In the genomic region with DNA sequence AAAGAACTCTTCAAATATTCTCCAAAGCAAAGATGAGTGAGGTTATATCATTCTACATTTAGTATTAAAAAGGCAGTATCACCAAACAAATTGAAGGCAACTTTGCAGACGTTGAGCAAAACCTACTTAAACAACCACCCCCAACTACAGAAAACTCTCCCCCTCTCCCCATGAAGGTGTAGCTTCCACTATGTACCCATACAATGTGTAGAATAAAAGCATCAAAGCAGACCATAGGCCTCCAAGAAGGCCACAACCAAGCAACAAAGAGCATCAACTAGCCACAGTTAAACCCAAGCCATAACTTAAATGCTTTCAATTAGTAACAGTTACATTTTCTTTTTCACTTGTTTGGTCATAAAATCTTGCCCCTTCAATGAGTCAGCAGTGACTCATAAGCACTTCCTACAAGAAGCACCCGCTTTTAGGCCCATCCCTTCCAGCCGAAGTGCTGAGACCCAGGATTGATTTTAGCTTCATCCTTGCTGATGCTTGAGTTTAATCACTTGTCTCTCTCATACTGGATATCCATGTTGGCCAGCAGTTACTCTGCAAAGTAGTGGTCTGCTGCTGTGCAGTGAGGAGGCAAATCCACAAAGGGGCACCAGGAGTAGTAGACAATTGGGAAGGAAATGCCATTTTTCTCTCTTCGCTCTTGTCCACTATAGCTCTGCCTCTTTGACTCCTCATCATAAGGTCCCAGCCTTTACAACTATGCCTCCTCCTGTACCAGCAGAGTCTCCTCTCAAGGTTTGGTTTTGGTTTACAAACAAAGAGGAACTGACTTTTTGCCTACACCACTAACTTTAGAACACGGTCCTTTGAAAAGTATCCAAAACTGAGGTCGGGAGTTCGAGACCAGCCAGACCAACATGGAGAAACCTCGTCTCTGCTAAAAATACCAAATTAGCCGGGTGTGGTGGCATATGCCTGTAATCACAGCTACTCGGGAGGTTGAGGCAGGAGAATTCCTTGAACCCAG, we compare ENCODE assay signal across 8 cellular contexts. TPM values are rescaled to one million over a fixed set of nuclear protein-coding genes. Genes with fewer than 3 reads are reported as not detected.
A peak's percentile ranks its signal among the peaks of the same experiment; 100 is the strongest.
DNase-seq lines count a peak whose midpoint lies in the region; ATAC-seq, FAIRE-seq and TF ChIP-seq lines count a peak whose summit lies in the region.

No MANE protein-coding gene starts in this region.

- peak overlapping the region; percentile 58 for H3K27ac ChIP-seq in ACC112 (ENCODE audit: low read depth, low read length)
- peak overlapping the region; percentile 72 for H3K27ac ChIP-seq in SJSA1
- H3K27ac ChIP-seq in endothelial cell of umbilical vein (ENCODE audit: insufficient read depth, low read depth, low read length), result peak overlapping the region; percentile 84
- H3K27ac ChIP-seq in gastrocnemius medialis, result no peak overlapping the region

- peak in 1 of 2 donors; percentile 1 for TF ChIP-seq CTCF in endothelial cell of umbilical vein (IDR thresholded peaks at IDR 0.05; ENCODE audit: extremely low read depth in 1 of 2, insufficient read depth in 1 of 2, low read depth in 1 of 2, low read length in 2 of 2)
- no peak for TF ChIP-seq CTCF in gastrocnemius medialis (IDR thresholded peaks at IDR 0.05 in 4 of 5, conservative IDR thresholded peaks at IDR 0.05 in 1 of 5)

- dilution Hi-C loops in endothelial cell of umbilical vein (cut with MboI; ENCODE audit: extremely low pct_ligation_motif_present, low sequenced_read_pairs), result no loop called here

- CTCF ChIA-PET in endothelial cell of umbilical vein (lab: Charles Lee), result interaction anchor here (0.6 to 3.1 kb wide), 8 partner anchors 9 to 131 kb away, joined by 3 to 11 read pairs (median 4); a partner anchor contains a TSS

- BruUV-seq in endothelial cell of umbilical vein (replicated peaks; lab: Mats Ljungman, UMichigan), result TSS peak; percentile 92

- H3K4me1 ChIP-seq in ACC112 (ENCODE audit: control insufficient read depth, insufficient read depth, low read length, unreplicated experiment), result peaks cover 30% of the 10 kb centered on the region
- H3K4me1 ChIP-seq in SJSA1 (replicated peaks), result peaks cover 35% of the 10 kb centered on the region
- H3K4me1 ChIP-seq in endothelial cell of umbilical vein (ENCODE audit: control insufficient read depth, extremely low read depth, insufficient read depth, low read length), result peaks cover 23% of the 10 kb centered on the region
- H3K4me1 ChIP-seq in gastrocnemius medialis, result no peaks in the 10 kb centered on the region

- peak overlapping the region; percentile 87 for H3K4me2 ChIP-seq in endothelial cell of umbilical vein (ENCODE audit: insufficient read depth, low read length)

- in situ Hi-C loops in gastrocnemius medialis (cut with MboI; ENCODE audit: low sequenced_read_pairs in 4 of 4), result no loop called here

- H3K79me2 ChIP-seq in ACC112 (ENCODE audit: control insufficient read depth, insufficient read depth, low read length, unreplicated experiment) (no peaks in the 10 kb centered on the region), endothelial cell of umbilical vein (ENCODE audit: control insufficient read depth, insufficient read depth, low read length) (no peaks in the 10 kb centered on the region)

- H2AFZ ChIP-seq in ACC112 (ENCODE audit: low read length, unreplicated experiment), result peak overlapping the region; percentile 70
- H2AFZ ChIP-seq in endothelial cell of umbilical vein (ENCODE audit: low read depth, low read length), result peak overlapping the region; percentile 98

- POLR2A ChIA-PET in endothelial cell of umbilical vein (lab: Charles Lee), result no interaction called here

- H3K36me3 ChIP-seq in ACC112 (ENCODE audit: insufficient read depth, low read length) (no peaks in the 10 kb centered on the region), SJSA1 (no peaks in the 10 kb centered on the region), endothelial cell of umbilical vein (ENCODE audit: control insufficient read depth in 2 of 2, extremely low read depth in 1 of 2, insufficient read depth in 2 of 2, low read length in 2 of 2) (no peaks in the 10 kb centered on the region), gastrocnemius medialis (no peaks in the 10 kb centered on the region)

- peak overlapping the region; percentile 51 for H3K9ac ChIP-seq in endothelial cell of umbilical vein (replicated peaks; ENCODE audit: extremely low read depth, insufficient read depth, low read length)

- no peaks in the 10 kb centered on the region for H3K9me3 ChIP-seq in SJSA1 (replicated peaks)
- H3K9me3 ChIP-seq in endothelial cell of umbilical vein (replicated peaks; ENCODE audit: control insufficient read depth, insufficient read depth, low read length), result no peaks in the 10 kb centered on the region
- no peaks in the 10 kb centered on the region for H3K9me3 ChIP-seq in gastrocnemius medialis

- peak; percentile 86 for FAIRE-seq in endothelial cell of umbilical vein (lab: Jason Lieb, UNC)

- no peaks in the 10 kb centered on the region for H3K9me1 ChIP-seq in endothelial cell of umbilical vein (replicated peaks; ENCODE audit: control insufficient read depth, extremely low read depth, insufficient read depth, low read length)

- H3K27me3 ChIP-seq in ACC112 (ENCODE audit: insufficient read depth, low read length), result no peaks in the 10 kb centered on the region
- no peaks in the 10 kb centered on the region for H3K27me3 ChIP-seq in SJSA1 (replicated peaks)
- H3K27me3 ChIP-seq in endothelial cell of umbilical vein (ENCODE audit: control insufficient read depth in 2 of 2, insufficient read depth in 2 of 2, low read length in 2 of 2), result no peaks in the 10 kb centered on the region
- H3K27me3 ChIP-seq in gastrocnemius medialis, result no peaks in the 10 kb centered on the region

- peak; percentile 89 for ATAC-seq in GM18870 (IDR thresholded peaks at IDR 0.05; ENCODE audit: unreplicated experiment)
- peak; percentile 74 for ATAC-seq in HG03103 (IDR thresholded peaks at IDR 0.05; ENCODE audit: low read depth, unreplicated experiment)
- ATAC-seq in GM19467 (IDR thresholded peaks at IDR 0.05; ENCODE audit: unreplicated experiment), result no peak
- ATAC-seq in gastrocnemius medialis, result no peak

- peak; percentile 81 to 85 for DNase-seq in SJSA1 (ENCODE audit: low read depth in 1 of 2, low spot score in 2 of 2)
- DNase-seq in endothelial cell of umbilical vein (ENCODE audit: low read depth, low spot score), result peak; percentile 82
- peak; percentile 19 to 22 for DNase-seq in stimulated activated CD4-positive, alpha-beta T cell treated with anti-CD3 and anti-CD28 coated beads, Interleukin-4, amount 100 ng/mL, for 4 hours
- DNase-seq in gastrocnemius medialis, result no peak

- intact Hi-C loops in endothelial cell of umbilical vein (cut with micrococcal nuclease), result no loop called here
- intact Hi-C loops in gastrocnemius medialis (cut with DNase I; ENCODE audit: low total_unique reads), result no loop called here

- H3K4me3 ChIP-seq in ACC112 (ENCODE audit: low read depth, low read length) (peak overlapping the region; percentile 16; the same call in 1 of the 2 replicates), SJSA1 (no peak overlapping the region), endothelial cell of umbilical vein (replicated peaks in 1 of 3; ENCODE audit: insufficient read depth in 1 of 3, low read depth in 1 of 3, low read length in 3 of 3) (peak overlapping the region in 1 of 3 experiments; percentile 15), gastrocnemius medialis (no peak overlapping the region)

- TF ChIP-seq POLR2A in endothelial cell of umbilical vein (IDR thresholded peaks at IDR 0.05; ENCODE audit: low read depth, low read length) (no peak), gastrocnemius medialis (IDR thresholded peaks at IDR 0.05) (no peak)

- no peaks in the 10 kb centered on the region for H4K20me1 ChIP-seq in endothelial cell of umbilical vein (replicated peaks; ENCODE audit: control insufficient read depth, extremely low read depth, insufficient read depth, low read length)

TF ChIP-seq in endothelial cell of umbilical vein, 7 proteins besides CTCF, POLR2A, EP300 and RAD21:
- TF ChIP-seq JUN (IDR thresholded peaks at IDR 0.05; ENCODE audit: borderline replicate concordance, insufficient read depth, insufficient read length, low read depth) (peak; percentile 97), GATA2 (IDR thresholded peaks at IDR 0.05; ENCODE audit: insufficient read depth, insufficient read length, low read depth, low read length) (no peak), FOS (IDR thresholded peaks at IDR 0.05; ENCODE audit: borderline replicate concordance, insufficient read depth, low read length) (peak; percentile 94)

RNA-seq across cellular contexts. Expression of a gene that starts 8.4 kb away (rescaled TPM):
- 36.5 and 50.5 TPM in 2 replicates for total RNA-seq in SJSA1 (2014; rRNA removed; shearing (Covaris generic))
- total RNA-seq in endothelial cell of umbilical vein (47.7 and 51.0 TPM in 2 replicates), gastrocnemius medialis (10 to 100 TPM; 29.7 to 44.2 (median 37.9) TPM)
- polyA plus RNA-seq in endothelial cell of umbilical vein, result 22.0 and 22.6 TPM in 2 replicates
- 20.1 TPM in 2 replicates for polyA plus RNA-seq in endothelial cell of umbilical vein (2011; cell fraction: cytosol; rRNA removed)
- polyA plus RNA-seq in endothelial cell of umbilical vein (2011; cell fraction: nucleus; rRNA removed), result 43.2 and 52.6 TPM in 2 replicates
- 20.1 and 31.1 TPM in 2 replicates for polyA plus RNA-seq in endothelial cell of umbilical vein (2012)
- polyA minus RNA-seq in endothelial cell of umbilical vein, result 36.6 and 39.7 TPM in 2 replicates
- polyA minus RNA-seq in endothelial cell of umbilical vein (2011; cell fraction: cytosol; rRNA and poly(A)+ RNA removed), result 33.9 TPM
- polyA minus RNA-seq in endothelial cell of umbilical vein (2011; cell fraction: nucleus; rRNA and poly(A)+ RNA removed), result 39.8 and 56.3 TPM in 2 replicates

Comparison
In these comparisons a context has a peak if more than half of its experiments do, and no peak if none do; other contexts are left out.
1. H3K27ac ChIP-seq: peak in ACC112 (single experiment), SJSA1 (single experiment) and endothelial cell of umbilical vein (single experiment); none in gastrocnemius medialis (0 of 4).
2. ATAC-seq: peak in GM18870 (single experiment) and HG03103 (single experiment); none in GM19467 (single experiment) and gastrocnemius medialis (0 of 2).
3. DNase-seq: peak in SJSA1 (2 of 2), endothelial cell of umbilical vein (single experiment) and stimulated activated CD4-positive, alpha-beta T cell treated with anti-CD3 and anti-CD28 coated beads, Interleukin-4, amount 100 ng/mL, for 4 hours (2 of 2); none in gastrocnemius medialis (0 of 2).